In the genomic region with DNA sequence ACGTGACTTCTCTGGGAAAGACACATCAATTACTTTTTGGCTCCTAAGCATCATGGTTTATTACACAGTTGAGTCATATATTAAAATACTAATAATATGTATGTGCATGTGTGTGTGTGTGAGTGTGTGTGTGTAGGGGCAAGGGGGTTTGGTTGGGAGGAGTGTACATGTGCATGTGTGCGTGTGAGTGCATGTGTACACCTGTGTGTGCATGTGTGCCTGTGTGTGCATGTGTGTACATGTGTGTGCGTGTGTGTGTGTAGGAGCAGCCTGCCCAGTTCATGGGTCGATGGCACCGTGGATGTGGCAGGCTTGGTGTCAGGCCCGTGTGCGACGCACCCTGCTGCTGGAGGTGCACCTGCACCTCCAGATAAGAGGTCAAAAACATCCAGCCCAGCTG, we compare ENCODE assay signal across 24 cellular contexts.
"Had no signal": no experiment of that assay in that cellular context is flagged by ENCODE, and none has a peak within 500 bp of the region (broad histone marks: within the 10 kb centered on the region; RNA-seq: fewer than 3 reads in every experiment).

No MANE protein-coding gene starts in this region.

- H3K4me1 ChIP-seq: lower lobe of right lung, sigmoid colon, suprapubic skin, tibial artery, upper lobe of right lung had no signal

- DNase-seq: hippocampal formation; kidney glomerular epithelial cell; left cardiac atrium; lower lobe of right lung; mammary epithelial cell; mesenchymal stem cell; naive B cell; natural killer cell; ovary; retina; right cardiac atrium; sigmoid colon; small intestine; spleen; stimulated activated CD4-positive, alpha-beta T cell treated with anti-CD3 and anti-CD28 coated beads, Interleukin-4, amount 100 ng/mL, for 24 hours; stimulated activated naive CD4-positive, alpha-beta T cell; tibial artery; upper lobe of right lung had no signal

- H3K4me3 ChIP-seq: lower lobe of right lung, ovary, sigmoid colon, spleen, suprapubic skin, thoracic aorta, tibial artery, upper lobe of right lung had no signal

- H3K36me3 ChIP-seq: lower lobe of right lung, ovary, sigmoid colon, spleen, suprapubic skin, thoracic aorta, tibial artery, upper lobe of right lung had no signal

- H3K27me3 ChIP-seq: ovary, sigmoid colon, suprapubic skin, upper lobe of right lung had no signal

- H3K9me3 ChIP-seq: lower lobe of right lung, ovary, sigmoid colon, spleen, suprapubic skin, thoracic aorta, tibial artery, upper lobe of right lung had no signal

- FAIRE-seq: keratinocyte, small intestine, urothelium cell line had no signal

- H3K27ac ChIP-seq: lower lobe of right lung, ovary, sigmoid colon, spleen, suprapubic skin, thoracic aorta, tibial artery, upper lobe of right lung had no signal

- ATAC-seq: left cardiac atrium; left lobe of liver; lower lobe of right lung; right cardiac atrium; stimulated activated effector memory CD8-positive, alpha-beta T cell treated with anti-CD3 and anti-CD28 coated beads, Interleukin-12 subunit alpha, Interleukin-12 subunit beta, amount 100 ng/mL, for 72 hours; upper lobe of right lung had no signal
